Comparison of ENCODE assay signal across 8 cellular contexts in the genomic region with DNA sequence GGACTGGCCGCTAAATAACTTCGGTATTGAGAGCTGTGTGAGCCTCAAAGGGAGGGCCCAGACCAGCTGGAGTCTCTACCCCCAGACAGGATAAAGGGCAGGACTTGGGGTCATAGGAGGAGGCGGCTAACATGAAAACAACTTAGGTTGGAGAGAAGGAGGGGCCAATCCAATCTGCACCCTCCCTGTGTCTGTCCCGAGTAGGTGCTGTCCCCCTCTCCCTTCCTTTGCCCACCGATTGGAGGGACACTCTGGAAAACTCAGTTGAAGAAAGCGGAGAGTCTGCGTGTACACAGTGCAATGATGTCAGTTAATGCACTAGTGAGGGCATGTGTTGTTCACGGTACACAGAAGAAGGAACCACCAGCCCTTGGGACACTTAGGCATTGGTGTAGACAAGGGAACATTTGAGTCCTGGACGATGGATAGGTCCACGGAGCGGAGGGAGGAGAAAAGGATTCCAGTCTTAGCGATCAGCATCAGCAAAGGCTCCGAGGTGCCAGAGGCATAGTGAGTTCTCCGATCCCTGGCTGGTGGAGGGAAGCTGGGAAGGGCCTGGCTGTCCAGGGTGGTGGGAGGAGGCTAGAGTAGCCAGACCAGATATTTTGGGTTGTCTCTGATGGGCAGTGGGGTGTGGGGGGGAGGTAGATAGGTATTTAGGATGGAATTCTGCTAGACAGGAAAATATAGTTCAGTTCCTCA. TPM values are rescaled to one million over a fixed set of nuclear protein-coding genes. Genes with fewer than 3 reads are reported as not detected.
A peak's percentile ranks its signal among the peaks of the same experiment; 100 is the strongest.
DNase-seq lines count a peak whose midpoint lies in the region; ATAC-seq and TF ChIP-seq lines count a peak whose summit lies in the region.

No MANE protein-coding gene starts in this region.

- H3K9me3 ChIP-seq in colonic mucosa = no peaks in the 10 kb centered on the region

- H3K9ac ChIP-seq in colonic mucosa (ENCODE audit: low read depth in 2 of 2, low read length in 2 of 2) = peak overlapping the region; percentile 62 to 65

- H3K4me3 Mint-ChIP-seq in CD14-positive monocyte = peak overlapping the region; percentile 70 to 94
- H3K4me3 Mint-ChIP-seq in naive thymus-derived CD8-positive, alpha-beta T cell = peak overlapping the region in 9 of 10 donors; percentile 0 to 47 (median 28)

- intact Hi-C loops in CD14-positive monocyte (cut with micrococcal nuclease) (no loop called here), colonic mucosa (cut with DNase I) (no loop called here)

- H3K4me1 Mint-ChIP-seq in CD14-positive monocyte = peaks cover 52% of the 10 kb centered on the region
- peaks cover 18 to 39% (median 26%) of the 10 kb centered on the region in 4 donors for H3K4me1 Mint-ChIP-seq in naive thymus-derived CD8-positive, alpha-beta T cell

- peaks cover 0 to 18% (median 5%) of the 10 kb centered on the region in 7 donors for H3K9me3 Mint-ChIP-seq in CD14-positive monocyte
- no peaks in the 10 kb centered on the region for H3K9me3 Mint-ChIP-seq in naive thymus-derived CD8-positive, alpha-beta T cell

- no peak for DNase-seq in CD14-positive monocyte (ENCODE audit: low spot score)
- peak; percentile 32 for DNase-seq in colonic mucosa
- no peak for DNase-seq in naive thymus-derived CD8-positive, alpha-beta T cell
- DNase-seq in activated gamma-delta T cell (lab: John Stamatoyannopoulos, UW) = no peak
- DNase-seq in NCI-H345 treated with DMSO at 0.1 percent for 48 hours (lab: John Stamatoyannopoulos, UW; ENCODE audit: unreplicated experiment) = no peak
- no peak for DNase-seq in NOMO-1 treated with DMSO at 0.1 percent for 48 hours (lab: John Stamatoyannopoulos, UW; ENCODE audit: unreplicated experiment)

- H3K36me3 Mint-ChIP-seq in CD14-positive monocyte = peaks cover 25 to 26% of the 10 kb centered on the region in 2 donors
- peaks cover 0 to 9% (median 0%) of the 10 kb centered on the region in 3 donors for H3K36me3 Mint-ChIP-seq in naive thymus-derived CD8-positive, alpha-beta T cell

- ATAC-seq in HG03460 (IDR thresholded peaks at IDR 0.05; ENCODE audit: unreplicated experiment) = peak; percentile 8
- ATAC-seq in naive thymus-derived CD8-positive, alpha-beta T cell = no peak
- no peak for ATAC-seq in HG03025 (IDR thresholded peaks at IDR 0.05; ENCODE audit: low FRiP score, unreplicated experiment)

- peak overlapping the region; percentile 34 for H3K4me3 ChIP-seq in colonic mucosa

- TF ChIP-seq CTCF in CD14-positive monocyte (IDR thresholded peaks at IDR 0.05) (no peak), colonic mucosa (IDR thresholded peaks at IDR 0.05) (no peak)

- peak overlapping the region; percentile 69 to 92 (median 80) for H3K27ac Mint-ChIP-seq in CD14-positive monocyte
- peak overlapping the region in 2 of 10 donors; percentile 27 to 56 for H3K27ac Mint-ChIP-seq in naive thymus-derived CD8-positive, alpha-beta T cell

- H3K27ac ChIP-seq in colonic mucosa = peak overlapping the region; percentile 38

- POLR2A ChIA-PET in naive thymus-derived CD8-positive, alpha-beta T cell (lab: Charles Lee) = interaction anchor here (3.1 kb wide), 1 partner anchor 11 kb away, joined by 20 read pairs; a partner anchor contains a TSS

- H3K27me3 Mint-ChIP-seq in CD14-positive monocyte (ENCODE audit: low read depth in 3 of 3) = peaks cover 62 to 90% (median 75%) of the 10 kb centered on the region in 3 donors
- peaks cover 32 to 88% (median 53%) of the 10 kb centered on the region in 5 donors for H3K27me3 Mint-ChIP-seq in naive thymus-derived CD8-positive, alpha-beta T cell

- peaks cover 23% of the 10 kb centered on the region for H3K4me1 ChIP-seq in colonic mucosa

- H3K27me3 ChIP-seq in colonic mucosa = peaks cover 4% of the 10 kb centered on the region

- H3K36me3 ChIP-seq in colonic mucosa = no peaks in the 10 kb centered on the region

RNA-seq across cellular contexts. Expression of a gene that starts 0.8 kb away (rescaled TPM):
- polyA plus RNA-seq in CD14-positive monocyte = 1 to 10 TPM; 2.7 to 3.8 TPM
- 10 to 100 TPM; 26.2 to 31.0 TPM for total RNA-seq in colonic mucosa
- 1 to 10 TPM in 1 of 2 experiments, under 1 TPM in 1; 0.70 to 1.6 TPM for total RNA-seq in naive thymus-derived CD8-positive, alpha-beta T cell
- polyA plus RNA-seq in naive thymus-derived CD8-positive, alpha-beta T cell = not detected

RNA-seq across cellular contexts. Expression of a gene that starts 6.6 kb away (rescaled TPM):
- not detected for polyA plus RNA-seq in CD14-positive monocyte
- total RNA-seq in colonic mucosa = 10 to 100 TPM; 23.6 TPM
- total RNA-seq in naive thymus-derived CD8-positive, alpha-beta T cell = 10 to 100 TPM in 1 of 2 experiments, 1 to 10 TPM in 1; 9.7 to 14.8 TPM
- polyA plus RNA-seq in naive thymus-derived CD8-positive, alpha-beta T cell = not detected

RNA-seq across cellular contexts. Expression of a gene that starts 11.3 kb away (rescaled TPM):
- polyA plus RNA-seq in CD14-positive monocyte = 1 to 10 TPM; 3.2 to 5.2 TPM
- total RNA-seq in colonic mucosa = 10 to 100 TPM; 12.0 to 27.1 TPM
- 10 to 100 TPM in 1 of 2 experiments, 1 to 10 TPM in 1; 9.0 to 10.9 TPM for total RNA-seq in naive thymus-derived CD8-positive, alpha-beta T cell
- polyA plus RNA-seq in naive thymus-derived CD8-positive, alpha-beta T cell = 1 to 10 TPM; 1.8 to 2.8 (median 2.5) TPM

RNA-seq across cellular contexts. Expression of a gene that starts 11.4 kb away (rescaled TPM):
- polyA plus RNA-seq in CD14-positive monocyte = 10 to 100 TPM; 35.8 to 46.2 TPM
- 10 to 100 TPM; 27.5 to 37.1 TPM for total RNA-seq in colonic mucosa
- total RNA-seq in naive thymus-derived CD8-positive, alpha-beta T cell = 10 to 100 TPM; 41.0 to 43.4 TPM
- 10 to 100 TPM; 44.9 to 49.1 (median 48.2) TPM for polyA plus RNA-seq in naive thymus-derived CD8-positive, alpha-beta T cell

RNA-seq across cellular contexts. Expression of a gene that starts 12.7 kb away (rescaled TPM):
- polyA plus RNA-seq in CD14-positive monocyte = under 1 TPM; 0.58 to 0.99 TPM
- total RNA-seq in colonic mucosa = 10 to 100 TPM; 24.0 to 43.0 TPM
- total RNA-seq in naive thymus-derived CD8-positive, alpha-beta T cell = 1 to 10 TPM; 4.2 to 7.5 TPM
- under 1 TPM; 0.28 to 0.98 (median 0.75) TPM for polyA plus RNA-seq in naive thymus-derived CD8-positive, alpha-beta T cell

Comparison
In these comparisons a context has a peak if more than half of its experiments do, and no peak if none do; other contexts are left out.
1. RNA of a gene that starts 0.8 kb away (total RNA-seq): 26.2 to 31.0 TPM in colonic mucosa; 0.70 to 1.6 TPM in naive thymus-derived CD8-positive, alpha-beta T cell; every median in the first group is over 10 times any median in the second.